28 cellular contexts compared by ENCODE assay signal in the genomic region with DNA sequence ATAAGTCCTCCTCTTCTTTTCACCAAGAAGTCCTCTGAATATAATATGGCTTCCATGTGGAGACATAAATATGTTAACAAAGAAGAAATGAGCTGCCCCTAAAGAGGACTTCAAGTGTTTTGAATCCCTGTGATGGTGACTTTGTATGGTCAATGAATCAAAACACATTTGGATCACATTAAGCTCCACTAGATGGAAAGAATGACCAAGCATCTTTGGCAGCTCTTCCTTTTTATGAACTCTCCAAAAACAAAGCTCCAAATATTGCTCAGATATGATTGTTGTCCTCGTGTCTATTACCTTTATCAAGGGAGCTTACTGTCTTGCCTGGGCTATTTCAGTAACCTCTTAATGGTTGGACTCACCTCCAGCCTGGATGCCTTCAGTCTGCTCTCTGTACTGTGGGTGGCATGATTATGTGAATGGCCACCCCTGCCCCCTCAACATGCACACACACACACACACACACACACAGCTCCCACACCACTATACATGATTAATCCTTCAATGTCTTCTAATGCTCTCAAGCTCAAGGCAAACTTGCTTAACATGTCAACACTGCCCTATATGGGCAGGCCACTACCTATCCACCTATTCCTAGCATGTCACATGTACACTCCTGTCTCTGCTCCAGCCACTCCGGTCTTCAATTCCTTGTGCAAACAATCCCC.
"Had no signal": no experiment of that assay in that cellular context is flagged by ENCODE, and none has a peak within 500 bp of the region (broad histone marks: within the 10 kb centered on the region; RNA-seq: fewer than 3 reads in every experiment).

No MANE protein-coding gene starts in this region.

- H3K27me3 ChIP-seq: ascending aorta, cardiac muscle cell, SJCRH30 had no signal

- H3K36me3 ChIP-seq: ascending aorta, cardiac muscle cell, SJCRH30, WERI-Rb-1 had no signal

- H3K9me3 ChIP-seq: ascending aorta, SJCRH30 had no signal

- H3K4me3 ChIP-seq: ascending aorta, cardiac muscle cell, SJCRH30, SK-N-MC had no signal

- H3K27ac ChIP-seq: ascending aorta, cardiac muscle cell, KMS-11, SJCRH30, SK-N-MC, WERI-Rb-1 had no signal

- H3K9ac ChIP-seq: KMS-11 had no signal

- H3K4me2 ChIP-seq: KMS-11 had no signal

- H3K4me1 ChIP-seq: ascending aorta, SJCRH30 had no signal

- DNase-seq: activated CD4-positive, alpha-beta T cell treated with anti-CD3 and anti-CD28 coated beads, Interleukin-2, amount 10 ng/mL, durations not matched to agents 24 days and 14 days; activated CD4-positive, alpha-beta T cell treated with anti-CD3 and anti-CD28 coated beads, Interleukin-2, amount 50 U/mL, for 4 hours; activated CD4-positive, CD25-positive, alpha-beta regulatory T cell; activated CD8-positive, alpha-beta T cell treated with anti-CD3 and anti-CD28 coated beads for 36 hours; activated effector memory CD4-positive, alpha-beta T cell treated with anti-CD3 and anti-CD28 coated beads, Interleukin-2, amount 50 U/mL, for 16 hours; activated naive CD4-positive, alpha-beta T cell; activated naive CD4-positive, alpha-beta T cell treated with anti-CD3 and anti-CD28 coated beads, Interleukin-2, amount 50 U/mL, for 16 hours; activated naive CD8-positive, alpha-beta T cell treated with anti-CD3 and anti-CD28 coated beads for 36 hours; activated T-cell treated with anti-CD3 and anti-CD28 coated beads, Interleukin-2, amount 50 U/mL, for 1 hour; activated T-cell treated with anti-CD3 and anti-CD28 coated beads, Interleukin-2, amount 50 U/mL, for 72 hours; amygdala; NCI-H1092 treated with DMSO at 0.1 percent for 48 hours; NCI-H1417; NCI-H146; NCI-H187; NCI-H2029 treated with DMSO at 0.1 percent for 48 hours; NCI-H345; NCI-H510A treated with DMSO at 0.1 percent for 48 hours; NCI-H526 treated with DMSO at 0.1 percent for 48 hours; NCI-H774; SHP77; SJCRH30; T1000; WERI-Rb-1 had no signal
